Comparison of ENCODE assay signal across 14 cellular contexts in the genomic region with DNA sequence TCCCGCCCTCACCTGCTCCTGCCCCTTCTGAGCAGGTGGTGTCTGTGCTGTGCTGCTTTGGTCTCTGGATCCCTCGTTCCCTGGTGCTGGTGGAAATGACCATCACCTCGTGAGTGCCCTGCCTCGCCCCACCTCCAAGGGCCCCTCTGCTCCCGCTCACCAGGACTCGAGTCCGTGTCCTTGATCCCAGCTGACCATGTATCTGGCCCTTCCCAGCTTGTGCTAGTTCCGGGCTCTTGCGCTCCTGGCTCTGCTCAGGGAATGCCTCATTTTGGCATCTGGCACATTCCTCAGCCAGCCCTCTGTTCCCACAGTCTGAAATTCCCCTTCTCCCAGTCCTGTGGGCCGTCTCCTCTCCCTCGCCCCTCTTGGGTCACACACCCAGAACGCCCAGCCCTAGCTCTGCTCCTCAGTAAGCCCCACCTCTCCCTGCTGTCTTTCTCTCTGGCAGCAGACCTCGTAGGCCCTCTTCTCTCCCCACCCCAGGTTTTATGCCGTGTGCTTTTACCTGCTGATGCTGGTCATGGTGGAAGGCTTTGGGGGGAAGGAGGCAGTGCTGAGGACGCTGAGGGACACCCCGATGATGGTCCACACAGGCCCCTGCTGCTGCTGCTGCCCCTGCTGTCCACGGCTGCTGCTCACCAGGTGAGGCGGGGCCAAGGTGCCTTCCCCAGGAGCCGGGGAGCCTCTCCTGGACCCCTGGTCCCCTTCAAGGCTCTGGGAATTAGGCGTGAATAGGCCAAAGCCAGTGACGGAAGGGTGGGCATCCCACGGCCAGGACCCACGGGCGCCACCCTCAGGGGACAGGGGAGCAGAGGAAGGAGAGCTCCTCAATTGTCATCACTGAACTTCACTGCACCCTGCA. TPM values are rescaled to one million over a fixed set of nuclear protein-coding genes. Genes with fewer than 3 reads are reported as not detected.
DNase-seq lines count a peak whose midpoint lies in the region; ATAC-seq and TF ChIP-seq lines count a peak whose summit lies in the region.
"Had no signal": no experiment of that assay in that cellular context is flagged by ENCODE, and none has a peak within 500 bp of the region (broad histone marks: within the 10 kb centered on the region; RNA-seq: fewer than 3 reads in every experiment).

No MANE protein-coding gene starts in this region.

- no peak overlapping the region for H3K27ac ChIP-seq in A673 (ENCODE audit: low read depth, low read length, poor library complexity, severe bottlenecking)
- no peak overlapping the region for H3K27ac ChIP-seq in fibroblast of lung (ENCODE audit: insufficient read depth, low read length)

- H3K36me3 ChIP-seq in A673 (ENCODE audit: insufficient read depth, low read length, poor library complexity, severe bottlenecking) (no peaks in the 10 kb centered on the region), fibroblast of lung (ENCODE audit: control insufficient read depth, insufficient read depth, low read length) (no peaks in the 10 kb centered on the region), mucosa of descending colon (ENCODE audit: low read depth) (no peaks in the 10 kb centered on the region)

- POLR2A ChIA-PET in A673 (lab: Charles Lee; ENCODE audit: low non-redundant PET) = interaction anchor here (0.6 kb wide), 1 partner anchor 17 kb away, joined by 10 read pairs; no protein-coding TSS in a partner anchor
- POLR2A ChIA-PET in HEK293T (lab: Yijun Ruan, JAX) = no interaction called here

- DNase-seq in A673 (ENCODE audit: low spot score) (no peak), HEK293T (ENCODE audit: extremely low spot score) (peak; percentile 26), fibroblast of lung (ENCODE audit: low read depth in 2 of 2) (peak; percentile 11 to 28), mucosa of descending colon (no peak), COLO829 (ENCODE audit: low spot score) (no peak)
- DNase-seq in activated CD4-positive, alpha-beta T cell treated with anti-CD3 and anti-CD28 coated beads for 4 hours = no peak
- DNase-seq: activated naive CD8-positive, alpha-beta T cell treated with anti-CD3 and anti-CD28 coated beads, Interleukin-2, amount 10 ng/mL, durations not matched to agents 7 days and 5 days; H9; KBM-7; NCI-H2029; stimulated activated CD4-positive, alpha-beta T cell treated with anti-CD3 and anti-CD28 coated beads, Interleukin-1b, Interleukin-23, amount 100 ng/mL, for 48 hours; T-helper 9 cell had no signal

- H3K9ac ChIP-seq in fibroblast of lung (ENCODE audit: insufficient read depth, low read length) = no peak overlapping the region

- no peak overlapping the region for H3K4me3 ChIP-seq in A673 (ENCODE audit: low read depth, low read length, poor library complexity, severe bottlenecking)
- no peak overlapping the region for H3K4me3 ChIP-seq in fibroblast of lung (replicated peaks in 1 of 4; ENCODE audit: control extremely low read depth in 1 of 4, insufficient read depth in 1 of 4, low read depth in 3 of 4, low read length in 4 of 4)
- H3K4me3 ChIP-seq in mucosa of descending colon = no peak overlapping the region

- H3K27me3 ChIP-seq in A673 (replicated peaks; ENCODE audit: insufficient read depth, low read depth, low read length, poor library complexity) = no peaks in the 10 kb centered on the region
- H3K27me3 ChIP-seq in fibroblast of lung (ENCODE audit: control insufficient read depth, insufficient read depth, low read length) = no peaks in the 10 kb centered on the region

- no peaks in the 10 kb centered on the region for H3K9me3 ChIP-seq in A673 (ENCODE audit: low read depth, low read length, poor library complexity, severe bottlenecking)
- H3K9me3 ChIP-seq in fibroblast of lung (ENCODE audit: control insufficient read depth, insufficient read depth, low read depth, low read length) = no peaks in the 10 kb centered on the region
- H3K9me3 ChIP-seq in mucosa of descending colon = no peaks in the 10 kb centered on the region

- no peaks in the 10 kb centered on the region for H3K4me1 ChIP-seq in A673 (ENCODE audit: insufficient read depth, low read length, poor library complexity, severe bottlenecking)
- no peaks in the 10 kb centered on the region for H3K4me1 ChIP-seq in fibroblast of lung (ENCODE audit: control insufficient read depth, extremely low read depth, insufficient read depth, low read length)
- H3K4me1 ChIP-seq in mucosa of descending colon (ENCODE audit: low read depth) = no peaks in the 10 kb centered on the region

- TF ChIP-seq CTCF in A673 (conservative IDR thresholded peaks at IDR 0.05; ENCODE audit: low read depth, low read length) (0 out of 2 replicates have a peak, but pooled peaks have one; percentile 19), fibroblast of lung (conservative IDR thresholded peaks at IDR 0.05 in 1 of 2, IDR thresholded peaks at IDR 0.05 in 1 of 2; ENCODE audit: low read depth in 1 of 2, low read length in 2 of 2) (no peak), mucosa of descending colon (IDR thresholded peaks at IDR 0.05) (no peak)

- no TSS peak for BruUV-seq in A673 (replicated peaks; lab: Mats Ljungman, UMichigan)

- H4K20me1 ChIP-seq in fibroblast of lung (ENCODE audit: control insufficient read depth, extremely low read depth, insufficient read depth, low read length) = no peaks in the 10 kb centered on the region

- no peaks in the 10 kb centered on the region for H3K79me2 ChIP-seq in fibroblast of lung (ENCODE audit: control insufficient read depth, insufficient read depth, low read length)

- intact Hi-C loops in A673 (cut with micrococcal nuclease; ENCODE audit: unreplicated experiment) = no loop called here
- intact Hi-C loops in mucosa of descending colon (cut with DNase I, micrococcal nuclease) = no loop called here

- H2AFZ ChIP-seq in fibroblast of lung (ENCODE audit: low read length) = no peak overlapping the region

- CTCF ChIA-PET in A673 (lab: Charles Lee) = no interaction called here
- CTCF ChIA-PET in HEK293T (lab: Yijun Ruan, JAX) = interaction anchor here (0.6 to 0.9 kb wide), 2 partner anchors 13 to 47 kb away, joined by 3 to 5 read pairs; no protein-coding TSS in a partner anchor

- no peak overlapping the region for H3K4me2 ChIP-seq in fibroblast of lung (ENCODE audit: extremely low read depth, insufficient read depth, low read length)

- peak; percentile 26 for ATAC-seq in mucosa of descending colon
- no peak for ATAC-seq in GM21619 (IDR thresholded peaks at IDR 0.05; ENCODE audit: unreplicated experiment)
- no peak for ATAC-seq in GM19452 (IDR thresholded peaks at IDR 0.05; ENCODE audit: unreplicated experiment)

TF ChIP-seq in HEK293T, 16 proteins besides CTCF, POLR2A, EP300 and RAD21:
- TF ChIP-seq TARDBP (IDR thresholded peaks at IDR 0.05) (no peak), SP1 (IDR thresholded peaks at IDR 0.05) (no peak), L3MBTL2 (conservative IDR thresholded peaks at IDR 0.05) (no peak), FOXM1 (IDR thresholded peaks at IDR 0.05; ENCODE audit: borderline replicate concordance) (no peak), ELF4 (IDR thresholded peaks at IDR 0.05) (no peak), HDGF (IDR thresholded peaks at IDR 0.05; ENCODE audit: borderline replicate concordance) (no peak), LEF1 (IDR thresholded peaks at IDR 0.05; ENCODE audit: borderline replicate concordance) (no peak), CTBP1 (IDR thresholded peaks at IDR 0.05; ENCODE audit: borderline replicate concordance) (no peak), FOXK2 (IDR thresholded peaks at IDR 0.05) (no peak), NFRKB (IDR thresholded peaks at IDR 0.05) (no peak), FOXA1 (IDR thresholded peaks at IDR 0.05) (no peak), BHLHE40 (IDR thresholded peaks at IDR 0.05; ENCODE audit: borderline replicate concordance) (no peak), ZNF384 (IDR thresholded peaks at IDR 0.05) (no peak), ARNT (IDR thresholded peaks at IDR 0.05) (no peak)
- TF ChIP-seq, protein P1, sequence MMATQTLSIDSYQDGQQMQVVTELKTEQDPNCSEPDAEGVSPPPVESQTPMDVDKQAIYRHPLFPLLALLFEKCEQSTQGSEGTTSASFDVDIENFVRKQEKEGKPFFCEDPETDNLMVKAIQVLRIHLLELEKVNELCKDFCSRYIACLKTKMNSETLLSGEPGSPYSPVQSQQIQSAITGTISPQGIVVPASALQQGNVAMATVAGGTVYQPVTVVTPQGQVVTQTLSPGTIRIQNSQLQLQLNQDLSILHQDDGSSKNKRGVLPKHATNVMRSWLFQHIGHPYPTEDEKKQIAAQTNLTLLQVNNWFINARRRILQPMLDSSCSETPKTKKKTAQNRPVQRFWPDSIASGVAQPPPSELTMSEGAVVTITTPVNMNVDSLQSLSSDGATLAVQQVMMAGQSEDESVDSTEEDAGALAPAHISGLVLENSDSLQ (IDR thresholded peaks at IDR 0.05) = no peak
TF ChIP-seq in HEK293T: peak in this region for 0.

RNA-seq across cellular contexts. Expression of a gene that starts 11.5 kb away (rescaled TPM):
- total RNA-seq in A673 (2021) (not detected in 2 replicates), fibroblast of lung (not detected in 2 replicates), mucosa of descending colon (100 to 1,000 TPM in 1 of 3 donors, 10 to 100 TPM in 2; 16.4 to 135 (median 22.9) TPM)
- not detected in 2 replicates for polyA plus RNA-seq in fibroblast of lung
- 3.3 and 6.1 TPM in 2 replicates for polyA plus RNA-seq in fibroblast of lung (2012)
- not detected in 2 replicates for polyA minus RNA-seq in fibroblast of lung (ENCODE audit: low replicate concordance)
- total RNA-seq: activated naive CD8-positive, alpha-beta T cell treated with anti-CD3 and anti-CD28 coated beads, Interleukin-2, amount 10 ng/mL, durations not matched to agents 7 days and 5 days had no signal

RNA-seq across cellular contexts. Expression of a gene that starts 16.7 kb away (rescaled TPM):
- total RNA-seq in A673 (2021) (not detected in 2 replicates), fibroblast of lung (not detected in 2 replicates), mucosa of descending colon (not detected)
- polyA plus RNA-seq in fibroblast of lung = not detected in 2 replicates
- polyA plus RNA-seq in fibroblast of lung (2012) = not detected in 2 replicates
- polyA minus RNA-seq in fibroblast of lung (ENCODE audit: low replicate concordance) = not detected in 2 replicates
- total RNA-seq: activated naive CD8-positive, alpha-beta T cell treated with anti-CD3 and anti-CD28 coated beads, Interleukin-2, amount 10 ng/mL, durations not matched to agents 7 days and 5 days had no signal

RNA-seq across cellular contexts. Expression of a gene that starts 59.7 kb away (rescaled TPM):
- total RNA-seq in A673 (2021) (62.3 and 63.2 TPM in 2 replicates), fibroblast of lung (42.4 and 73.8 TPM in 2 replicates), mucosa of descending colon (10 to 100 TPM; 60.2 to 65.2 (median 60.4) TPM)
- polyA plus RNA-seq in fibroblast of lung = 68.9 and 70.2 TPM in 2 replicates
- polyA plus RNA-seq in fibroblast of lung (2012) = 57.9 and 61.0 TPM in 2 replicates
- polyA minus RNA-seq in fibroblast of lung (ENCODE audit: low replicate concordance) = 243 and 357 TPM in 2 replicates

Comparison
In these comparisons a context has a peak if more than half of its experiments do, and no peak if none do; other contexts are left out.
1. DNase-seq: peak in HEK293T (single experiment) and fibroblast of lung (2 of 2); none in A673 (single experiment), mucosa of descending colon (0 of 3), COLO829 (single experiment) and activated CD4-positive, alpha-beta T cell treated with anti-CD3 and anti-CD28 coated beads for 4 hours (0 of 2).
2. RNA of a gene that starts 11.5 kb away (total RNA-seq): 16.4 to 135 TPM in mucosa of descending colon; not detected in A673 and not detected in fibroblast of lung; every median in the first group is over 10 times any median in the second.